1 cellular context compared by ENCODE assay signal in genomic region chr1:115411388-115412063, GRCh38.
TF ChIP-seq lines count a peak whose summit lies in the region.

No MANE protein-coding gene starts in this region.

TF ChIP-seq in GM23338, 12 proteins besides CTCF, POLR2A, EP300 and RAD21 (continued from another document):
- TF ChIP-seq ZNF462 (CRISPR knock-in tag; IDR thresholded peaks at IDR 0.05): no peak
TF ChIP-seq in GM23338: peak in this region for 0.
